10 cellular contexts compared by ENCODE assay signal in the genomic region with DNA sequence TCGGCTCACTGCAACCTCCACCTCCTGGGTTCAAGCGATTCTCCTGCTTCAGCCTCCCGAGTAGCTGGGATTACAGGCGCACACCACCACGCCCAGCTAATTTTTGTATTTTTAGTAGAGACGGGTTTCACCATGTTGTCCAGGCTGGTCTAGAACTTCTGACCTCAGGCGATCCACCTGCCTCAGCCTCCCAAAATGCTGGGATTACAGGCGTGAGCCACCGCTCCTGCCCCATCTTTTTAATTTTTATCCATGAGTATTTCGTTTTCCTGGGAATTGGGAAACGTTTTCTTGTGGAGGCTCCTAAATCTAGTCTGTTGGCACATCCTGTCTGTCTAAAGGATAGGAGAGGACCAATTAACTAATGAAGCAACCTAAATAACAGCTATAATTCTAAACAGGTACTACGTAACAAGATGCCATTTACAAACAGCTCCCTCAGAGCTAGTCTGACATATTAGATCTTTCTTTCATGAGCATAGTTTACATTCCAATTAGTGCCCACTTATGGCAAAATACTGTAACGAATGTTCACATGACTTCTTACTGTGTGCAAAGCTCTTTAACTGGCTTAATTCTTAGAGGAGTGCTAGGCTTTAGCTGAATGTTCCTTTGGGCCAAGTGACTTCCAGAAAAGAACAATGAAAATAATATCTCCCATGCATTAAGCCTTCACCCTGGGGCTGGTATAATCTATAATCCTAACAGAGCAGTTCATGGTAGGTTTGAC.
A peak's percentile ranks its signal among the peaks of the same experiment; 100 is the strongest.
DNase-seq lines count a peak whose midpoint lies in the region; ATAC-seq and TF ChIP-seq lines count a peak whose summit lies in the region.
"Had no signal": no experiment of that assay in that cellular context is flagged by ENCODE, and none has a peak within 500 bp of the region (broad histone marks: within the 10 kb centered on the region; RNA-seq: fewer than 3 reads in every experiment).

No MANE protein-coding gene starts in this region.

- peaks cover 6% of the 10 kb centered on the region for H3K4me1 Mint-ChIP-seq in activated T-helper 17 cell treated with anti-CD3 and anti-CD28 coated beads, Interleukin-2, amount 50 U/mL, for 72 hours
- H3K4me1 Mint-ChIP-seq in naive thymus-derived CD8-positive, alpha-beta T cell, result peaks cover 4 to 17% (median 9%) of the 10 kb centered on the region in 4 donors

- H3F3A ChIP-seq in GM23248 (ENCODE audit: insufficient read depth), result no peaks in the 10 kb centered on the region

- H4K20me1 ChIP-seq in BLaER1 treated with 17β-estradiol and CSF1 and Interleukin-3, amounts not matched to agents 10 nM and 100 nM, result no peaks in the 10 kb centered on the region
- H4K20me1 ChIP-seq in GM23248 (ENCODE audit: insufficient read depth), result no peaks in the 10 kb centered on the region

- H3K27me3 ChIP-seq in BLaER1 treated with 17β-estradiol and CSF1 and Interleukin-3, amounts not matched to agents 10 nM and 100 nM, result no peaks in the 10 kb centered on the region
- H3K27me3 ChIP-seq in GM23248 (replicated peaks; ENCODE audit: insufficient read depth), result peaks cover 10% of the 10 kb centered on the region; the same call in 1 of the 2 replicates
- no peaks in the 10 kb centered on the region for H3K27me3 ChIP-seq in uterus

- peak overlapping the region; percentile 77 to 100 (median 96); a peak in 20 of 22 replicates for H3K4me2 ChIP-seq in BLaER1 treated with 17β-estradiol and CSF1 and Interleukin-3, amounts not matched to agents 10 nM and 100 nM
- H3K4me2 ChIP-seq in GM23248 (ENCODE audit: unreplicated experiment), result peak overlapping the region; percentile 99
- H3K4me2 ChIP-seq: PC-9 had no signal

- no peaks in the 10 kb centered on the region for H3K9me3 Mint-ChIP-seq in activated T-helper 17 cell treated with anti-CD3 and anti-CD28 coated beads, Interleukin-2, amount 50 U/mL, for 72 hours
- peaks cover 0 to 2% (median 0%) of the 10 kb centered on the region in 9 donors for H3K9me3 Mint-ChIP-seq in naive thymus-derived CD8-positive, alpha-beta T cell

- in situ Hi-C loops in GM23248 (cut with MboI), result no loop called here

- no peak for TF ChIP-seq CTCF in uterus (IDR thresholded peaks at IDR 0.05)

- peak overlapping the region; percentile 83 for H3K4me3 Mint-ChIP-seq in activated T-helper 17 cell treated with anti-CD3 and anti-CD28 coated beads, Interleukin-2, amount 50 U/mL, for 72 hours
- peak overlapping the region; percentile 68 to 93 (median 86) for H3K4me3 Mint-ChIP-seq in naive thymus-derived CD8-positive, alpha-beta T cell

- H3K36me3 ChIP-seq in BLaER1 treated with 17β-estradiol and CSF1 and Interleukin-3, amounts not matched to agents 10 nM and 100 nM, result no peaks in the 10 kb centered on the region
- H3K36me3 ChIP-seq in GM23248 (ENCODE audit: low read depth), result no peaks in the 10 kb centered on the region
- H3K36me3 ChIP-seq in uterus, result no peaks in the 10 kb centered on the region

- intact Hi-C loops in uterus (cut with DNase I; ENCODE audit: low total_unique reads), result no loop called here

- peak overlapping the region in 1 of 11 experiments; percentile 70; a peak in 1 of 22 replicates for H3K9ac ChIP-seq in BLaER1 treated with 17β-estradiol and CSF1 and Interleukin-3, amounts not matched to agents 10 nM and 100 nM
- no peak overlapping the region for H3K9ac ChIP-seq in GM23248

- H2AFZ ChIP-seq in GM23248, result peak overlapping the region; percentile 94
- H2AFZ ChIP-seq: PC-9 had no signal

- no peaks in the 10 kb centered on the region for H3K79me2 ChIP-seq in GM23248 (ENCODE audit: insufficient read depth)

- POLR2A ChIA-PET in naive thymus-derived CD8-positive, alpha-beta T cell (lab: Charles Lee), result no interaction called here

- no peaks in the 10 kb centered on the region for H3K9me2 ChIP-seq in GM23248 (ENCODE audit: insufficient read depth)

- H3K9me3 ChIP-seq in BLaER1 treated with 17β-estradiol and CSF1 and Interleukin-3, amounts not matched to agents 10 nM and 100 nM (replicated peaks in 1 of 11), result no peaks in the 10 kb centered on the region
- no peaks in the 10 kb centered on the region for H3K9me3 ChIP-seq in GM23248 (ENCODE audit: low read depth)
- no peaks in the 10 kb centered on the region for H3K9me3 ChIP-seq in uterus

- H3K36me3 Mint-ChIP-seq in activated T-helper 17 cell treated with anti-CD3 and anti-CD28 coated beads, Interleukin-2, amount 50 U/mL, for 72 hours (ENCODE audit: low read depth), result no peaks in the 10 kb centered on the region
- no peaks in the 10 kb centered on the region for H3K36me3 Mint-ChIP-seq in naive thymus-derived CD8-positive, alpha-beta T cell

- peaks cover 0 to 13% (median 6%) of the 10 kb centered on the region in 10 experiments; a peak in 12 of 20 replicates for H3K4me1 ChIP-seq in BLaER1 treated with 17β-estradiol and CSF1 and Interleukin-3, amounts not matched to agents 10 nM and 100 nM
- H3K4me1 ChIP-seq in GM23248 (ENCODE audit: insufficient read depth) (no peaks in the 10 kb centered on the region), uterus (no peaks in the 10 kb centered on the region)

- TF ChIP-seq POLR2A in uterus (IDR thresholded peaks at IDR 0.05), result no peak

- DNase-seq in GM23248, result no peak
- no peak for DNase-seq in naive thymus-derived CD8-positive, alpha-beta T cell
- DNase-seq in uterus, result no peak
- no peak for DNase-seq in RPMI8226
- no peak for DNase-seq in left lobe of liver (ENCODE audit: low spot score)
- DNase-seq in NCI-H446 (lab: John Stamatoyannopoulos, UW), result no peak
- DNase-seq: NCI-H2081 treated with DMSO at 0.1 percent for 48 hours, PC-9 had no signal

- no peak overlapping the region for H3K27ac ChIP-seq in BLaER1 treated with 17β-estradiol and CSF1 and Interleukin-3, amounts not matched to agents 10 nM and 100 nM
- H3K27ac ChIP-seq in GM23248 (no peak overlapping the region), uterus (no peak overlapping the region)
- H3K27ac ChIP-seq: PC-9 had no signal

- H3K27ac Mint-ChIP-seq in activated T-helper 17 cell treated with anti-CD3 and anti-CD28 coated beads, Interleukin-2, amount 50 U/mL, for 72 hours, result no peak overlapping the region
- H3K27ac Mint-ChIP-seq in naive thymus-derived CD8-positive, alpha-beta T cell, result no peak overlapping the region

- H3K4me3 ChIP-seq in BLaER1 treated with 17β-estradiol and CSF1 and Interleukin-3, amounts not matched to agents 10 nM and 100 nM, result peak overlapping the region in 8 of 10 experiments; percentile 59 to 75 (median 65); a peak in 13 of 20 replicates
- peak overlapping the region; percentile 80 for H3K4me3 ChIP-seq in GM23248
- H3K4me3 ChIP-seq in uterus, result no peak overlapping the region
- H3K4me3 ChIP-seq: PC-9 had no signal

- no peak for ATAC-seq in activated T-helper 17 cell treated with anti-CD3 and anti-CD28 coated beads, Interleukin-2, amount 50 U/mL, for 72 hours (replicated peaks)
- ATAC-seq in naive thymus-derived CD8-positive, alpha-beta T cell, result no peak
- ATAC-seq in left lobe of liver, result no peak

- WGBS in GM23248 (ENCODE audit: low coverage in 1 of 2, low lambda C conversion rate in 2 of 2, missing lambda C conversion rate in 2 of 2), 2 experiments, result 72% methylated on average over 13 of the region's 13 CpGs

- H3K27me3 Mint-ChIP-seq in activated T-helper 17 cell treated with anti-CD3 and anti-CD28 coated beads, Interleukin-2, amount 50 U/mL, for 72 hours, result peaks cover 36% of the 10 kb centered on the region
- H3K27me3 Mint-ChIP-seq in naive thymus-derived CD8-positive, alpha-beta T cell, result peaks cover 12 to 30% (median 24%) of the 10 kb centered on the region in 5 donors

Comparison
In these comparisons a context has a peak if more than half of its experiments do, and no peak if none do; other contexts are left out.
1. H3K4me3 ChIP-seq: peak in BLaER1 treated with 17β-estradiol and CSF1 and Interleukin-3, amounts not matched to agents 10 nM and 100 nM (8 of 10) and GM23248 (single experiment); none in uterus (0 of 2).